ENCODE assay signal across 15 cellular contexts in genomic region chr3:119570229-119570628, GRCh38. TPM values are rescaled to one million over a fixed set of nuclear protein-coding genes. Genes with fewer than 3 reads are reported as not detected.
A peak's percentile ranks its signal among the peaks of the same experiment; 100 is the strongest.
DNase-seq lines count a peak whose midpoint lies in the region; ATAC-seq, FAIRE-seq and TF ChIP-seq lines count a peak whose summit lies in the region.
"Had no signal": no experiment of that assay in that cellular context is flagged by ENCODE, and none has a peak within 500 bp of the region (broad histone marks: within the 10 kb centered on the region; RNA-seq: fewer than 3 reads in every experiment).

No MANE protein-coding gene starts in this region.

- H3K27ac Mint-ChIP-seq in stimulated activated memory B cell treated with anti-CD40 and anti-IgM and Interleukin-4, amounts not matched to agents 10 μg/mL and 1 μg/mL and 100 μg/mL, for 72 hours: peak overlapping the region; percentile 62
- H3K27ac Mint-ChIP-seq: activated CD8-positive, alpha-beta T cell treated with anti-CD3 and anti-CD28 coated beads, Interleukin-2, amount 10 ng/mL, durations not matched to agents 7 days and 5 days; activated naive CD8-positive, alpha-beta T cell had no signal

- 0 out of 4 replicates have a peak, but pooled peaks of 1 of the 2 experiments have one; percentile 18 for TF ChIP-seq EP300 in GM12878 (IDR thresholded peaks at IDR 0.05; ENCODE audit: borderline replicate concordance in 1 of 2, control insufficient read depth in 1 of 2, low read depth in 2 of 2, low read length in 2 of 2)

- no peak for TF ChIP-seq CTCF in GM12878 (IDR thresholded peaks at IDR 0.05 in 2 of 3, conservative IDR thresholded peaks at IDR 0.05 in 1 of 3; ENCODE audit: control insufficient read depth in 2 of 3, extremely low read depth in 1 of 3, insufficient read depth in 1 of 3, low read depth in 3 of 3, low read length in 3 of 3)

- no peak for TF ChIP-seq POLR2A in GM12878 (IDR thresholded peaks at IDR 0.05; ENCODE audit: low read depth, low read length)

- no peaks in the 10 kb centered on the region for H4K20me1 ChIP-seq in GM12878 (ENCODE audit: control insufficient read depth, insufficient read depth)

- DNase-seq in GM12878 (ENCODE audit: low read depth, low spot score) (no peak), NCI-H1105 treated with DMSO at 0.1 percent for 48 hours (lab: John Stamatoyannopoulos, UW) (no peak), middle frontal gyrus (ENCODE audit: extremely low spot score, low spot score) (no peak)
- DNase-seq: activated CD8-positive, alpha-beta T cell treated with anti-CD3 and anti-CD28 coated beads, Interleukin-2, amount 10 ng/mL, durations not matched to agents 7 days and 5 days; colonic mucosa; COR-L47; NCI-H2029; nucleus accumbens; stimulated activated CD4-positive, alpha-beta T cell treated with anti-CD3 and anti-CD28 coated beads, Interleukin-15, amount 100 ng/mL, for 24 hours had no signal

- ATAC-seq in GM19452 (IDR thresholded peaks at IDR 0.05; ENCODE audit: unreplicated experiment): peak; percentile 58
- ATAC-seq in HG03135 (IDR thresholded peaks at IDR 0.05; ENCODE audit: unreplicated experiment): peak; percentile 69
- ATAC-seq in GM12878: peak; percentile 96
- ATAC-seq in stimulated activated memory B cell treated with anti-CD40 and anti-IgM and Interleukin-4, amounts not matched to agents 10 μg/mL and 1 μg/mL and 100 μg/mL, for 72 hours: peak; percentile 79
- ATAC-seq in HG03565 (IDR thresholded peaks at IDR 0.05; ENCODE audit: unreplicated experiment): no peak
- ATAC-seq: activated CD8-positive, alpha-beta T cell treated with anti-CD3 and anti-CD28 coated beads, Interleukin-2, amount 10 ng/mL, durations not matched to agents 7 days and 5 days had no signal

- peaks cover 16% of the 10 kb centered on the region for H3K36me3 Mint-ChIP-seq in stimulated activated memory B cell treated with anti-CD40 and anti-IgM and Interleukin-4, amounts not matched to agents 10 μg/mL and 1 μg/mL and 100 μg/mL, for 72 hours
- H3K36me3 Mint-ChIP-seq: activated naive CD8-positive, alpha-beta T cell had no signal

- H3K36me3 ChIP-seq in GM12878 (ENCODE audit: control insufficient read depth in 2 of 2, insufficient read depth in 2 of 2, low read length in 1 of 2): no peaks in the 10 kb centered on the region
- H3K36me3 ChIP-seq: colonic mucosa had no signal

- H3K27me3 ChIP-seq in GM12878 (replicated peaks in 1 of 2; ENCODE audit: control insufficient read depth in 2 of 2, insufficient read depth in 2 of 2, low read length in 1 of 2): no peaks in the 10 kb centered on the region
- H3K27me3 ChIP-seq: colonic mucosa had no signal

- peak overlapping the region; percentile 67 for H3K4me2 ChIP-seq in GM12878 (ENCODE audit: control insufficient read depth, insufficient read depth)

- H3K27ac ChIP-seq in GM12878 (ENCODE audit: control insufficient read depth, insufficient read depth): peak overlapping the region; percentile 69
- H3K27ac ChIP-seq: colonic mucosa had no signal

- H3K4me3 ChIP-seq in GM12878: no peak overlapping the region
- H3K4me3 ChIP-seq: colonic mucosa had no signal

- no peak overlapping the region; the same call in 1 of the 2 replicates for H3K9ac ChIP-seq in GM12878 (ENCODE audit: control insufficient read depth, insufficient read depth, low read length)

- SMC1A ChIA-PET in GM12878 (lab: Charles Lee; ENCODE audit: uncharacterized antibody, unreplicated experiment): interaction anchor here (0.9 to 3.6 kb wide), 9 partner anchors 10 to 106 kb away, joined by 3 to 35 read pairs (median 5); partner anchors contain the start of genes ADPRH, CD80 and COX17

- peaks cover 3% of the 10 kb centered on the region; the same call in 1 of the 2 replicates for H3K79me2 ChIP-seq in GM12878 (ENCODE audit: control insufficient read depth, insufficient read depth, low read length)

- intact Hi-C loops in GM12878 (cut with micrococcal nuclease; ENCODE audit: unreplicated experiment): no loop called here

- no peak for TF ChIP-seq RAD21 in GM12878 (IDR thresholded peaks at IDR 0.05; ENCODE audit: insufficient read depth, low read depth, low read length)

- WGBS in GM12878 (ENCODE audit: insufficient coverage, insufficient replicate concordance, low lambda C conversion rate, missing lambda C conversion rate): 74% methylated on average over 5 of the region's 5 CpGs

- no peaks in the 10 kb centered on the region for H3K9me3 Mint-ChIP-seq in stimulated activated memory B cell treated with anti-CD40 and anti-IgM and Interleukin-4, amounts not matched to agents 10 μg/mL and 1 μg/mL and 100 μg/mL, for 72 hours

- H3K9me3 ChIP-seq in GM12878 (replicated peaks; ENCODE audit: control insufficient read depth, insufficient read depth, low read length): no peaks in the 10 kb centered on the region
- H3K9me3 ChIP-seq: colonic mucosa had no signal

- RAD21 ChIA-PET in GM12878 (lab: Charles Lee; ENCODE audit: unreplicated experiment): interaction anchor here (0.6 to 2.0 kb wide), 6 partner anchors 9 to 87 kb away, joined by 3 to 6 read pairs (median 4); partner anchors contain the start of gene ADPRH

- peak; percentile 27 for FAIRE-seq in GM12878 (lab: Jason Lieb, UNC)

- H2AFZ ChIP-seq in GM12878 (ENCODE audit: control insufficient read depth, low read depth, low read length): peak overlapping the region; percentile 39; the same call in 1 of the 2 replicates

- BruUV-seq in GM12878 (replicated peaks; lab: Mats Ljungman, UMichigan): no TSS peak

- H3K4me3 Mint-ChIP-seq in stimulated activated memory B cell treated with anti-CD40 and anti-IgM and Interleukin-4, amounts not matched to agents 10 μg/mL and 1 μg/mL and 100 μg/mL, for 72 hours: no peak overlapping the region
- H3K4me3 Mint-ChIP-seq: activated CD8-positive, alpha-beta T cell treated with anti-CD3 and anti-CD28 coated beads, Interleukin-2, amount 10 ng/mL, durations not matched to agents 7 days and 5 days; activated naive CD8-positive, alpha-beta T cell had no signal

- in situ Hi-C loops in GM12878 (cut with MboI): no loop called here

- peaks cover 20% of the 10 kb centered on the region for H3K4me1 Mint-ChIP-seq in stimulated activated memory B cell treated with anti-CD40 and anti-IgM and Interleukin-4, amounts not matched to agents 10 μg/mL and 1 μg/mL and 100 μg/mL, for 72 hours

- POLR2A ChIA-PET in GM12878 (lab: Charles Lee): interaction anchor here (0.5 to 5.8 kb wide), 10 partner anchors 9 to 576 kb away, joined by 3 to 46 read pairs (median 4); partner anchors contain the start of genes ADPRH and CD80

- peaks cover 14% of the 10 kb centered on the region for H3K4me1 ChIP-seq in GM12878 (ENCODE audit: control insufficient read depth, insufficient read depth, low read length)
- H3K4me1 ChIP-seq: colonic mucosa had no signal

- CTCF ChIA-PET in GM12878 (lab: Yijun Ruan, JAX): interaction anchor here (1.0 to 2.6 kb wide), 5 partner anchors 9 to 30 kb away, joined by 3 to 12 read pairs (median 7); partner anchors contain the start of genes ADPRH and CD80

- no peaks in the 10 kb centered on the region for H3K27me3 Mint-ChIP-seq in stimulated activated memory B cell treated with anti-CD40 and anti-IgM and Interleukin-4, amounts not matched to agents 10 μg/mL and 1 μg/mL and 100 μg/mL, for 72 hours

RNA-seq across cellular contexts. Expression of gene ADPRH, which starts 9.1 kb away (rescaled TPM):
- total RNA-seq in GM12878 (2013; cell fraction: nucleolus; rRNA removed): 31.0 and 32.4 TPM in 2 replicates
- total RNA-seq in GM12878 (2014; rRNA removed) (15.4 and 17.2 TPM in 2 replicates), GM12878 (2014; rRNA removed; fragmentation: Illumina TruSeq; extraction: Trizol) (12.2 and 13.2 TPM in 2 replicates), GM12878 (2021) (24.9 and 26.0 TPM in 2 replicates)
- 11.1 TPM for polyA plus RNA-seq in GM12878 (2011; ENCODE audit: low read depth)
- polyA plus RNA-seq in GM12878 (2011; rRNA removed) (32.6 and 33.1 TPM in 2 replicates), GM12878 (2014; fragmentation: Illumina TruSeq; extraction: Trizol) (24.5 and 25.8 TPM in 2 replicates), GM12878 (2014; fragmentation: Nextera tagmentation; extraction: Ambion mirVana) (1 to 10 TPM; 2.3 to 3.7 TPM), GM12878 (2014; rRNA removed) (16.5 and 19.1 TPM in 2 replicates), GM12878 (2016; fragmentation: Nextera tagmentation; extraction: Ambion mirVana) (10 to 100 TPM; 19.0 to 22.0 TPM)
- polyA plus RNA-seq in GM12878 (2011; cell fraction: cytosol; rRNA removed): 23.1 and 27.0 TPM in 2 replicates
- 18.0 and 19.9 TPM in 2 replicates for polyA plus RNA-seq in GM12878 (2011; cell fraction: nucleus; rRNA removed)
- 13.2 and 20.2 TPM in 2 replicates for polyA plus RNA-seq in GM12878 (2012)
- 31.7 and 36.9 TPM in 2 replicates for polyA minus RNA-seq in GM12878 (2011; rRNA and poly(A)+ RNA removed)
- polyA minus RNA-seq in GM12878 (2011; cell fraction: cytosol; rRNA and poly(A)+ RNA removed): 10.2 and 11.2 TPM in 2 replicates
- polyA minus RNA-seq in GM12878 (2011; cell fraction: nucleus; rRNA and poly(A)+ RNA removed): 12.1 and 16.2 TPM in 2 replicates

RNA-seq across cellular contexts. Expression of gene CD80, which starts 10.8 kb away (rescaled TPM):
- 691 and 699 TPM in 2 replicates for total RNA-seq in GM12878 (2013; cell fraction: nucleolus; rRNA removed)
- total RNA-seq in GM12878 (2014; rRNA removed): 68.7 and 83.3 TPM in 2 replicates
- 64.3 and 70.2 TPM in 2 replicates for total RNA-seq in GM12878 (2014; rRNA removed; fragmentation: Illumina TruSeq; extraction: Trizol)
- total RNA-seq in GM12878 (2021): 51.8 and 54.4 TPM in 2 replicates
- 39.5 TPM for polyA plus RNA-seq in GM12878 (2011; ENCODE audit: low read depth)
- polyA plus RNA-seq in GM12878 (2011; rRNA removed): 137 and 157 TPM in 2 replicates
- polyA plus RNA-seq in GM12878 (2011; cell fraction: cytosol; rRNA removed): 93.0 and 95.1 TPM in 2 replicates
- 106 and 129 TPM in 2 replicates for polyA plus RNA-seq in GM12878 (2011; cell fraction: nucleus; rRNA removed)
- polyA plus RNA-seq in GM12878 (2012): 27.9 and 44.5 TPM in 2 replicates
- 61.8 and 81.6 TPM in 2 replicates for polyA plus RNA-seq in GM12878 (2014; fragmentation: Illumina TruSeq; extraction: Trizol)
- 10 to 100 TPM; 42.5 to 54.1 TPM for polyA plus RNA-seq in GM12878 (2014; fragmentation: Nextera tagmentation; extraction: Ambion mirVana)
- polyA plus RNA-seq in GM12878 (2014; rRNA removed): 60.9 and 68.5 TPM in 2 replicates
- polyA plus RNA-seq in GM12878 (2016; fragmentation: Nextera tagmentation; extraction: Ambion mirVana): 10 to 100 TPM; 41.4 to 44.5 TPM
- 272 and 299 TPM in 2 replicates for polyA minus RNA-seq in GM12878 (2011; rRNA and poly(A)+ RNA removed)
- 39.7 and 42.1 TPM in 2 replicates for polyA minus RNA-seq in GM12878 (2011; cell fraction: cytosol; rRNA and poly(A)+ RNA removed)
- polyA minus RNA-seq in GM12878 (2011; cell fraction: nucleus; rRNA and poly(A)+ RNA removed): 126 and 140 TPM in 2 replicates
- total RNA-seq: kidney epithelial cell had no signal

RNA-seq across cellular contexts. Expression of gene PLA1A, which starts 27.5 kb away (rescaled TPM):
- 43.4 and 53.6 TPM in 2 replicates for total RNA-seq in GM12878 (2013; cell fraction: nucleolus; rRNA removed)
- 5.9 and 6.5 TPM in 2 replicates for total RNA-seq in GM12878 (2014; rRNA removed)
- 4.7 TPM in 2 replicates for total RNA-seq in GM12878 (2014; rRNA removed; fragmentation: Illumina TruSeq; extraction: Trizol)
- 3.8 and 4.4 TPM in 2 replicates for total RNA-seq in GM12878 (2021)
- 7.9 TPM for polyA plus RNA-seq in GM12878 (2011; ENCODE audit: low read depth)
- 106 TPM in 2 replicates for polyA plus RNA-seq in GM12878 (2011; rRNA removed)
- polyA plus RNA-seq in GM12878 (2011; cell fraction: cytosol; rRNA removed): 92.1 and 100 TPM in 2 replicates
- polyA plus RNA-seq in GM12878 (2011; cell fraction: nucleus; rRNA removed): 48.6 and 73.6 TPM in 2 replicates
- polyA plus RNA-seq in GM12878 (2012): 8.0 and 10.1 TPM in 2 replicates
- polyA plus RNA-seq in GM12878 (2014; fragmentation: Illumina TruSeq; extraction: Trizol): 4.9 and 6.7 TPM in 2 replicates
- 1 to 10 TPM; 2.9 to 3.5 TPM for polyA plus RNA-seq in GM12878 (2014; fragmentation: Nextera tagmentation; extraction: Ambion mirVana)
- polyA plus RNA-seq in GM12878 (2014; rRNA removed): 3.1 and 3.9 TPM in 2 replicates
- polyA plus RNA-seq in GM12878 (2016; fragmentation: Nextera tagmentation; extraction: Ambion mirVana): 1 to 10 TPM; 5.3 to 7.2 TPM
- polyA minus RNA-seq in GM12878 (2011; rRNA and poly(A)+ RNA removed): 103 and 152 TPM in 2 replicates
- 28.3 and 32.7 TPM in 2 replicates for polyA minus RNA-seq in GM12878 (2011; cell fraction: cytosol; rRNA and poly(A)+ RNA removed)
- 68.2 and 98.7 TPM in 2 replicates for polyA minus RNA-seq in GM12878 (2011; cell fraction: nucleus; rRNA and poly(A)+ RNA removed)
- total RNA-seq: activated CD8-positive, alpha-beta T cell treated with anti-CD3 and anti-CD28 coated beads, Interleukin-2, amount 10 ng/mL, durations not matched to agents 7 days and 5 days had no signal
